Comparison of ENCODE assay signal across 15 cellular contexts in the genomic region with DNA sequence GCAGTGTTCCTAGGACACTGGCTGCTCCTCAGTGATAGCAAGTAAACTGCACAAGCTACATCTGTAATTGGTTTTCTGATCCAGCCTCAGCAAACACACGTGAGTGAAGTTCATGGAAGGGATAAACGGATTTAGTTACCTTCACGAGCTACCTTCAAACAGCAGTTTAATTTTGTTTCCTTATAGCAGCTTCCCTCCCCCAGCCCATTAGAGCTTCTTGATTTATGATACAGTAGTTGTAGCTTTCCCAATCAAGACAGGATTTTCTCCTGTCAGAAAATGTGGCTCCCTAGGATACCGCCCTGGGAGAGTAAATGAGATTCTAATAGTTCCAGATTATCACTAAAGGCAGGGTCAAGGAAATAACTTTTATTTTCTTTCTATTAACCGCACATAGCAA.
"Had no signal": no experiment of that assay in that cellular context is flagged by ENCODE, and none has a peak within 500 bp of the region (broad histone marks: within the 10 kb centered on the region; RNA-seq: fewer than 3 reads in every experiment).

No MANE protein-coding gene starts in this region.

- H3K27me3 ChIP-seq: ascending aorta, brain microvascular endothelial cell, foreskin keratinocyte, pancreas, transverse colon, uterus had no signal

- H3K4me3 ChIP-seq: ascending aorta, pancreas, smooth muscle cell, transverse colon, uterus had no signal

- H3K27ac ChIP-seq: ascending aorta, brain microvascular endothelial cell, foreskin keratinocyte, pancreas, transverse colon, uterus had no signal

- H3K4me2 ChIP-seq: smooth muscle cell had no signal

- FAIRE-seq: pancreas had no signal

- H3K4me1 ChIP-seq: ascending aorta, pancreas, transverse colon, uterus had no signal

- H3K9me3 ChIP-seq: ascending aorta, pancreas, transverse colon, uterus had no signal

- DNase-seq: activated T-cell treated with anti-CD3 and anti-CD28 coated beads, Interleukin-2, amount 50 U/mL, for 1 hour; brain microvascular endothelial cell; caudate nucleus; effector CD8-positive, alpha-beta T cell; erythroblast; foreskin keratinocyte; mesenchymal stem cell; pancreas; stimulated activated CD4-positive, alpha-beta T cell treated with anti-CD3 and anti-CD28 coated beads, Interleukin-15, amount 100 ng/mL, for 24 hours; stimulated activated naive B cell treated with anti-CD40 and anti-IgM and Interleukin-4, amounts not matched to agents 10 μg/mL and 1 μg/mL and 100 μg/mL, for 72 hours; T1000; transverse colon; uterus had no signal

- H3K36me3 ChIP-seq: ascending aorta, brain microvascular endothelial cell, pancreas, transverse colon, uterus had no signal
